1 cellular context compared by ENCODE assay signal in genomic region chr17:41773190-41773588, GRCh38.
TF ChIP-seq lines count a peak whose summit lies in the region.

No MANE protein-coding gene starts in this region.

TF ChIP-seq in HepG2, 621 proteins besides CTCF, POLR2A, EP300 and RAD21 (continued from another document and continues in another):
- TF ChIP-seq AFF4 (CRISPR knock-in tag; IDR thresholded peaks at IDR 0.05) (0 out of 2 replicates have a peak, but pooled peaks have one; percentile 35), SPEN (CRISPR knock-in tag; IDR thresholded peaks at IDR 0.05; ENCODE audit: low read depth) (no peak), ZNF296 (CRISPR knock-in tag; conservative IDR thresholded peaks at IDR 0.05) (no peak), ZFP91 (CRISPR knock-in tag; IDR thresholded peaks at IDR 0.05; ENCODE audit: borderline replicate concordance) (0 out of 2 replicates have a peak, but pooled peaks have one; percentile 5), ZNF562 (CRISPR knock-in tag; IDR thresholded peaks at IDR 0.05; ENCODE audit: borderline replicate concordance) (no peak), AGO2 (optimal IDR thresholded peaks at IDR 0.05; ENCODE audit: low read depth, low read length) (peak; percentile 67), MTF2 (CRISPR knock-in tag; IDR thresholded peaks at IDR 0.05; ENCODE audit: borderline replicate concordance) (peak; percentile 57; the same call in 1 of the 2 replicates), HNRNPH1 (optimal IDR thresholded peaks at IDR 0.05; ENCODE audit: low read depth, low read length) (peak; percentile 16), ZBTB20 (CRISPR knock-in tag; IDR thresholded peaks at IDR 0.05; ENCODE audit: borderline replicate concordance, low read depth) (peak; percentile 2; the same call in 1 of the 2 replicates), ARNTL (CRISPR knock-in tag; IDR thresholded peaks at IDR 0.05) (peak; percentile 10; the same call in 1 of the 2 replicates), HNRNPL (IDR thresholded peaks at IDR 0.05; ENCODE audit: low read depth, low read length) (0 out of 2 replicates have a peak, but pooled peaks have one; percentile 18), ZNF251 (CRISPR knock-in tag; IDR thresholded peaks at IDR 0.05) (0 out of 2 replicates have a peak, but pooled peaks have one; percentile 71), THAP7 (CRISPR knock-in tag; IDR thresholded peaks at IDR 0.05) (0 out of 2 replicates have a peak, but pooled peaks have one; percentile 33), ZNF281 (CRISPR knock-in tag; IDR thresholded peaks at IDR 0.05; ENCODE audit: borderline replicate concordance) (no peak; the same call in 1 of the 2 replicates), ZFY (CRISPR knock-in tag; IDR thresholded peaks at IDR 0.05) (no peak), ZSCAN21 (CRISPR knock-in tag; IDR thresholded peaks at IDR 0.05; ENCODE audit: borderline replicate concordance) (no peak; the same call in none of the 2 replicates), HNRNPUL1 (IDR thresholded peaks at IDR 0.05; ENCODE audit: low read depth, low read length) (no peak), ZMAT5 (CRISPR knock-in tag; IDR thresholded peaks at IDR 0.05; ENCODE audit: borderline replicate concordance, low read depth) (no peak), PATZ1 (CRISPR knock-in tag; IDR thresholded peaks at IDR 0.05) (peak; percentile 58), ZNF572 (CRISPR knock-in tag; IDR thresholded peaks at IDR 0.05) (no peak), PAX8 (CRISPR knock-in tag; IDR thresholded peaks at IDR 0.05; ENCODE audit: borderline replicate concordance) (0 out of 2 replicates have a peak, but pooled peaks have one; percentile 43), KDM1A (CRISPR knock-in tag; IDR thresholded peaks at IDR 0.05) (no peak), NCOA5 (CRISPR knock-in tag; IDR thresholded peaks at IDR 0.05) (no peak), NONO (IDR thresholded peaks at IDR 0.05) (no peak), NONO (CRISPR knock-in tag; conservative IDR thresholded peaks at IDR 0.05) (no peak), HIVEP1 (CRISPR knock-in tag; IDR thresholded peaks at IDR 0.05) (no peak), DBP (CRISPR knock-in tag; IDR thresholded peaks at IDR 0.05; ENCODE audit: not compliant biosample characterization) (no peak), NPAS2 (CRISPR knock-in tag; IDR thresholded peaks at IDR 0.05; ENCODE audit: borderline replicate concordance) (no peak), HOXA9 (CRISPR knock-in tag; IDR thresholded peaks at IDR 0.05; ENCODE audit: borderline replicate concordance) (no peak), GTF3A (CRISPR knock-in tag; conservative IDR thresholded peaks at IDR 0.05) (0 out of 2 replicates have a peak, but pooled peaks have one; percentile 74), NCOR1 (IDR thresholded peaks at IDR 0.05; ENCODE audit: borderline replicate concordance, low read length) (no peak), ZNF639 (CRISPR knock-in tag; conservative IDR thresholded peaks at IDR 0.05) (0 out of 2 replicates have a peak, but pooled peaks have one; percentile 14), ZNF772 (CRISPR knock-in tag; IDR thresholded peaks at IDR 0.05) (0 out of 2 replicates have a peak, but pooled peaks have one; percentile 5), KLF13 (CRISPR knock-in tag; IDR thresholded peaks at IDR 0.05) (no peak), KAT7 (CRISPR knock-in tag; IDR thresholded peaks at IDR 0.05; ENCODE audit: borderline replicate concordance) (no peak), GATA4 (IDR thresholded peaks at IDR 0.05; ENCODE audit: borderline replicate concordance, low read depth) (no peak), AHDC1 (CRISPR knock-in tag; IDR thresholded peaks at IDR 0.05; ENCODE audit: borderline replicate concordance) (no peak), PBX3 (CRISPR knock-in tag; IDR thresholded peaks at IDR 0.05; ENCODE audit: borderline replicate concordance) (no peak), ZNF10 (CRISPR knock-in tag; IDR thresholded peaks at IDR 0.05; ENCODE audit: borderline replicate concordance, low read depth) (no peak)
